8 cellular contexts compared by ENCODE assay signal in genomic region chr7:143563221-143563793, GRCh38. TPM values are rescaled to one million over a fixed set of nuclear protein-coding genes. Genes with fewer than 3 reads are reported as not detected.
DNase-seq lines count a peak whose midpoint lies in the region; ATAC-seq, FAIRE-seq and TF ChIP-seq lines count a peak whose summit lies in the region.
"Not testable (repeated sequence)": the region's sequence is repeated elsewhere in the genome, so short reads cannot be mapped to it uniquely, and the experiment has no call there.

No MANE protein-coding gene starts in this region.

- H2BK120ac ChIP-seq in H9 (ENCODE audit: low read depth, low read length, poor library complexity, severe bottlenecking), result not testable (repeated sequence)

- not testable (repeated sequence) for H3K9me3 ChIP-seq in H9 (ENCODE audit: control insufficient read depth, low read depth, low read length); endothelial cell of umbilical vein (replicated peaks; ENCODE audit: control insufficient read depth, insufficient read depth, low read length); hepatocyte (ENCODE audit: low read depth); aorta (ENCODE audit: control insufficient read depth, low read length)

- not testable (repeated sequence) for H3T11ph ChIP-seq in H9 (ENCODE audit: low read length)

- not testable (repeated sequence) for H2AK5ac ChIP-seq in H9 (ENCODE audit: insufficient read length, low read length)

- H2BK15ac ChIP-seq in H9 (ENCODE audit: low read depth, low read length), result not testable (repeated sequence)

- H3K4me1 ChIP-seq in H9 (ENCODE audit: insufficient read depth, low read length); endothelial cell of umbilical vein (ENCODE audit: control insufficient read depth, extremely low read depth, insufficient read depth, low read length); hepatocyte (ENCODE audit: insufficient read depth); aorta (ENCODE audit: control insufficient read depth in 1 of 2, insufficient read depth in 2 of 2, low read length in 2 of 2): not testable (repeated sequence)

- H3K9me2 ChIP-seq in hepatocyte (replicated peaks; ENCODE audit: insufficient read depth), result not testable (repeated sequence)

- intact Hi-C loops in activated naive CD4-positive, alpha-beta T cell treated with anti-CD3 and anti-CD28 coated beads for 36 hours (cut with micrococcal nuclease); endothelial cell of umbilical vein (cut with micrococcal nuclease); aorta (cut with DNase I): not testable (repeated sequence)

- not testable (repeated sequence) for H2BK12ac ChIP-seq in H9 (ENCODE audit: insufficient read length, low read depth, low read length)

- FAIRE-seq in endothelial cell of umbilical vein (lab: Jason Lieb, UNC), result peak; percentile 90

- TF ChIP-seq POLR2A in endothelial cell of umbilical vein (IDR thresholded peaks at IDR 0.05; ENCODE audit: low read depth, low read length), result not testable (repeated sequence)

- H3K4me3 Mint-ChIP-seq in H9; activated naive CD4-positive, alpha-beta T cell treated with anti-CD3 and anti-CD28 coated beads for 36 hours; osteocyte (ENCODE audit: unreplicated experiment): not testable (repeated sequence)

- dilution Hi-C loops in endothelial cell of umbilical vein (cut with MboI; ENCODE audit: extremely low pct_ligation_motif_present, low sequenced_read_pairs), result not testable (repeated sequence)

- POLR2A ChIA-PET in endothelial cell of umbilical vein (lab: Charles Lee), result not testable (repeated sequence)

- ATAC-seq in GM18511 (IDR thresholded peaks at IDR 0.05; ENCODE audit: unreplicated experiment), result peak; percentile 59
- ATAC-seq in HG03565 (IDR thresholded peaks at IDR 0.05; ENCODE audit: unreplicated experiment), result peak; percentile 39
- ATAC-seq in aorta (ENCODE audit: low FRiP score), result peak; percentile 84

- CTCF ChIA-PET in activated naive CD4-positive, alpha-beta T cell treated with anti-CD3 and anti-CD28 coated beads for 36 hours (lab: Charles Lee); endothelial cell of umbilical vein (lab: Charles Lee): not testable (repeated sequence)

- not testable (repeated sequence) for H3K36me3 ChIP-seq in endothelial cell of umbilical vein (ENCODE audit: control insufficient read depth in 2 of 2, extremely low read depth in 1 of 2, insufficient read depth in 2 of 2, low read length in 2 of 2); hepatocyte (replicated peaks; ENCODE audit: insufficient read depth, low read depth); aorta (ENCODE audit: control insufficient read depth in 1 of 2, insufficient read depth in 2 of 2, low read length in 1 of 2)

- H2BK20ac ChIP-seq in H9 (ENCODE audit: low read depth, low read length, poor library complexity, severe bottlenecking), result not testable (repeated sequence)

- not testable (repeated sequence) for H3K9ac ChIP-seq in H9 (ENCODE audit: extremely low read depth, insufficient read length, low read length); endothelial cell of umbilical vein (replicated peaks; ENCODE audit: extremely low read depth, insufficient read depth, low read length)

- H3K79me2 ChIP-seq in H9 (ENCODE audit: insufficient read depth, low read length); endothelial cell of umbilical vein (ENCODE audit: control insufficient read depth, insufficient read depth, low read length); hepatocyte: not testable (repeated sequence)

- not testable (repeated sequence) for H3K9me1 ChIP-seq in endothelial cell of umbilical vein (replicated peaks; ENCODE audit: control insufficient read depth, extremely low read depth, insufficient read depth, low read length)

- H3K23ac ChIP-seq in H9 (ENCODE audit: insufficient read length, low read depth, low read length), result not testable (repeated sequence)

- not testable (repeated sequence) for H3K4me3 ChIP-seq in endothelial cell of umbilical vein (replicated peaks in 1 of 3; ENCODE audit: insufficient read depth in 1 of 3, low read depth in 1 of 3, low read length in 3 of 3); hepatocyte; aorta (ENCODE audit: low read length in 2 of 2)

- not testable (repeated sequence) for H4K5ac ChIP-seq in H9 (ENCODE audit: insufficient read length, low read depth, low read length)

- not testable (repeated sequence) for BruUV-seq in endothelial cell of umbilical vein (replicated peaks; lab: Mats Ljungman, UMichigan)

- WGBS in H9 (ENCODE audit: extremely low coverage, insufficient read length, low lambda C conversion rate), result no CpG with 5 or more reads among the region's 7 CpGs
- WGBS in hepatocyte (ENCODE audit: low lambda C conversion rate, missing lambda C conversion rate), result 9% methylated on average over 3 of the region's 7 CpGs
- 2 to 5% methylated on average over 3 to 4 of the region's 7 CpGs for whole genome bisulfite sequencing in aorta, 2 donors

- not testable (repeated sequence) for DNase-seq in H9; endothelial cell of umbilical vein (ENCODE audit: low read depth, low spot score); hepatocyte (ENCODE audit: low spot score); osteocyte (ENCODE audit: extremely low spot score, unreplicated experiment); aorta
- peak; percentile 2 for DNase-seq in activated naive CD4-positive, alpha-beta T cell treated with anti-CD3 and anti-CD28 coated beads for 36 hours

- not testable (repeated sequence) for H3K9me3 Mint-ChIP-seq in H9; activated naive CD4-positive, alpha-beta T cell treated with anti-CD3 and anti-CD28 coated beads for 36 hours; osteocyte (ENCODE audit: unreplicated experiment)

- H3K23me2 ChIP-seq in H9 (ENCODE audit: insufficient read length, low read depth, low read length, poor library complexity, severe bottlenecking), result not testable (repeated sequence)

- H3K79me1 ChIP-seq in H9 (ENCODE audit: insufficient read depth, low read depth, low read length, poor library complexity, severe bottlenecking), result not testable (repeated sequence)

- not testable (repeated sequence) for H2AFZ ChIP-seq in H9 (ENCODE audit: low read length); endothelial cell of umbilical vein (ENCODE audit: low read depth, low read length); hepatocyte

- not testable (repeated sequence) for H3K18ac ChIP-seq in H9 (ENCODE audit: insufficient read length, low read depth, low read length)

- H3K27me3 ChIP-seq in H9 (ENCODE audit: insufficient read depth, low read length); endothelial cell of umbilical vein (ENCODE audit: control insufficient read depth in 2 of 2, insufficient read depth in 2 of 2, low read length in 2 of 2); hepatocyte; aorta (ENCODE audit: control insufficient read depth in 1 of 2, insufficient read depth in 2 of 2, low read length in 1 of 2): not testable (repeated sequence)

- H3K56ac ChIP-seq in H9 (ENCODE audit: insufficient read length, low read depth, low read length), result not testable (repeated sequence)

- not testable (repeated sequence) for H3K27ac ChIP-seq in H9 (ENCODE audit: insufficient read length, low read depth, low read length); endothelial cell of umbilical vein (ENCODE audit: insufficient read depth, low read depth, low read length); hepatocyte; aorta (ENCODE audit: low read depth in 1 of 2, low read length in 2 of 2)

- H3K36me3 Mint-ChIP-seq in H9 (ENCODE audit: insufficient read depth in 1 of 3, low read depth in 3 of 3); activated naive CD4-positive, alpha-beta T cell treated with anti-CD3 and anti-CD28 coated beads for 36 hours (ENCODE audit: low read depth); osteocyte (ENCODE audit: unreplicated experiment): not testable (repeated sequence)

- H4K8ac ChIP-seq in H9 (replicated peaks; ENCODE audit: insufficient read length, low read depth, low read length), result not testable (repeated sequence)

- H4K20me1 ChIP-seq in H9 (ENCODE audit: control insufficient read depth, insufficient read depth, insufficient read length); endothelial cell of umbilical vein (replicated peaks; ENCODE audit: control insufficient read depth, extremely low read depth, insufficient read depth, low read length); hepatocyte (ENCODE audit: insufficient read depth, poor library complexity, severe bottlenecking): not testable (repeated sequence)

- not testable (repeated sequence) for H3K4me2 ChIP-seq in H9 (ENCODE audit: insufficient read depth, insufficient read length, low read length); endothelial cell of umbilical vein (ENCODE audit: insufficient read depth, low read length); hepatocyte

- not testable (repeated sequence) for H2BK5ac ChIP-seq in H9 (ENCODE audit: insufficient read length, low read length)

- not testable (repeated sequence) for H3K14ac ChIP-seq in H9 (ENCODE audit: insufficient read depth, low read length)

- not testable (repeated sequence) for H3K4me1 Mint-ChIP-seq in H9; activated naive CD4-positive, alpha-beta T cell treated with anti-CD3 and anti-CD28 coated beads for 36 hours (ENCODE audit: low read depth); osteocyte (ENCODE audit: unreplicated experiment)

- not testable (repeated sequence) for H3K27ac Mint-ChIP-seq in H9; activated naive CD4-positive, alpha-beta T cell treated with anti-CD3 and anti-CD28 coated beads for 36 hours; osteocyte (ENCODE audit: unreplicated experiment)

- H3K27me3 Mint-ChIP-seq in H9 (ENCODE audit: low read depth); activated naive CD4-positive, alpha-beta T cell treated with anti-CD3 and anti-CD28 coated beads for 36 hours (ENCODE audit: low read depth); osteocyte (ENCODE audit: unreplicated experiment): not testable (repeated sequence)

- TF ChIP-seq CTCF in H9 (conservative IDR thresholded peaks at IDR 0.05), result peak; percentile 47; the same call in 2 of the 3 replicates
- TF ChIP-seq CTCF in endothelial cell of umbilical vein (IDR thresholded peaks at IDR 0.05; ENCODE audit: extremely low read depth in 1 of 2, insufficient read depth in 1 of 2, low read depth in 1 of 2, low read length in 2 of 2), result not testable (repeated sequence)
- TF ChIP-seq CTCF in hepatocyte (IDR thresholded peaks at IDR 0.05; ENCODE audit: poor library complexity), result peak; percentile 38
- TF ChIP-seq CTCF in osteocyte (IDR thresholded peaks at IDR 0.05), result peak; percentile 46

- H3K4ac ChIP-seq in H9 (ENCODE audit: low read depth, low read length), result not testable (repeated sequence)

- not testable (repeated sequence) for H4K91ac ChIP-seq in H9 (ENCODE audit: insufficient read length, low read depth, low read length)

RNA-seq across cellular contexts. Expression of gene CTAGE15, which starts 8.3 kb away (rescaled TPM):
- 1.7 and 1.8 TPM in 2 replicates for total RNA-seq in H9 (2021)
- total RNA-seq in activated naive CD4-positive, alpha-beta T cell treated with anti-CD3 and anti-CD28 coated beads for 36 hours, result not detected
- not detected in 2 replicates for total RNA-seq in endothelial cell of umbilical vein
- 0.03 TPM in 1 of 2 replicates, not detected in the other for polyA plus RNA-seq in endothelial cell of umbilical vein
- not detected in 2 replicates for polyA plus RNA-seq in endothelial cell of umbilical vein (2011; cell fraction: cytosol; rRNA removed)
- 0.17 TPM in 1 of 2 replicates, not detected in the other for polyA plus RNA-seq in endothelial cell of umbilical vein (2011; cell fraction: nucleus; rRNA removed)
- not detected in 2 replicates for polyA plus RNA-seq in endothelial cell of umbilical vein (2012)
- 0.87 TPM in 1 of 2 replicates, not detected in the other for polyA minus RNA-seq in endothelial cell of umbilical vein
- not detected for polyA minus RNA-seq in endothelial cell of umbilical vein (2011; cell fraction: cytosol; rRNA and poly(A)+ RNA removed)
- not detected in 2 replicates for polyA minus RNA-seq in endothelial cell of umbilical vein (2011; cell fraction: nucleus; rRNA and poly(A)+ RNA removed)
- 1.8 and 2.7 TPM in 2 replicates for total RNA-seq in hepatocyte
- 0.22 and 0.26 TPM in 2 replicates for polyA plus RNA-seq in hepatocyte
- total RNA-seq in osteocyte, result not detected in 2 replicates
- total RNA-seq in aorta, result under 1 TPM in 1 of 2 donors, not detected in 1; 0.99 TPM
- not detected for polyA plus RNA-seq in aorta

RNA-seq across cellular contexts. Expression of gene TCAF2, which starts 57.5 kb away (rescaled TPM):
- 0.04 TPM in 2 replicates for total RNA-seq in H9 (2021)
- total RNA-seq in activated naive CD4-positive, alpha-beta T cell treated with anti-CD3 and anti-CD28 coated beads for 36 hours, result 10 to 100 TPM; 29.2 to 31.4 TPM
- 7.1 and 8.4 TPM in 2 replicates for total RNA-seq in endothelial cell of umbilical vein
- polyA plus RNA-seq in endothelial cell of umbilical vein, result 6.4 and 6.9 TPM in 2 replicates
- polyA plus RNA-seq in endothelial cell of umbilical vein (2011; cell fraction: cytosol; rRNA removed), result 5.9 and 6.7 TPM in 2 replicates
- polyA plus RNA-seq in endothelial cell of umbilical vein (2011; cell fraction: nucleus; rRNA removed), result 10.9 and 13.0 TPM in 2 replicates
- 4.6 and 10.6 TPM in 2 replicates for polyA plus RNA-seq in endothelial cell of umbilical vein (2012)
- 12.7 and 15.9 TPM in 2 replicates for polyA minus RNA-seq in endothelial cell of umbilical vein
- 0.72 TPM for polyA minus RNA-seq in endothelial cell of umbilical vein (2011; cell fraction: cytosol; rRNA and poly(A)+ RNA removed)
- polyA minus RNA-seq in endothelial cell of umbilical vein (2011; cell fraction: nucleus; rRNA and poly(A)+ RNA removed), result 11.3 and 16.0 TPM in 2 replicates
- total RNA-seq in hepatocyte, result 1.0 and 1.1 TPM in 2 replicates
- polyA plus RNA-seq in hepatocyte, result 1.4 and 1.7 TPM in 2 replicates
- total RNA-seq in osteocyte, result 2.2 and 2.5 TPM in 2 replicates
- total RNA-seq in aorta, result 1 to 10 TPM; 3.6 to 6.3 TPM
- 1 to 10 TPM in 1 of 2 donors, under 1 TPM in 1; 0.50 to 1.9 TPM for polyA plus RNA-seq in aorta
